Comparison of ENCODE assay signal across 23 cellular contexts in genomic region chr3:69160525-69160924, GRCh38. TPM values are rescaled to one million over a fixed set of nuclear protein-coding genes. Genes with fewer than 3 reads are reported as not detected.
"Had no signal": no experiment of that assay in that cellular context is flagged by ENCODE, and none has a peak within 500 bp of the region (broad histone marks: within the 10 kb centered on the region; RNA-seq: fewer than 3 reads in every experiment).

No MANE protein-coding gene starts in this region.

- ATAC-seq: gastrocnemius medialis; heart right ventricle; left lobe of liver; naive thymus-derived CD4-positive, alpha-beta T cell; sciatic nerve; stimulated activated naive B cell treated with anti-CD40 and anti-IgM and Interleukin-4, amounts not matched to agents 10 μg/mL and 1 μg/mL and 100 μg/mL, for 72 hours had no signal

- H3K9me3 Mint-ChIP-seq: naive thymus-derived CD4-positive, alpha-beta T cell; neural crest cell; stimulated activated naive B cell treated with anti-CD40 and anti-IgM and Interleukin-4, amounts not matched to agents 10 μg/mL and 1 μg/mL and 100 μg/mL, for 72 hours had no signal

- H3K4me1 Mint-ChIP-seq: stimulated activated naive B cell treated with anti-CD40 and anti-IgM and Interleukin-4, amounts not matched to agents 10 μg/mL and 1 μg/mL and 100 μg/mL, for 72 hours had no signal

- H3K36me3 Mint-ChIP-seq: naive thymus-derived CD4-positive, alpha-beta T cell; stimulated activated naive B cell treated with anti-CD40 and anti-IgM and Interleukin-4, amounts not matched to agents 10 μg/mL and 1 μg/mL and 100 μg/mL, for 72 hours had no signal

- DNase-seq: dorsolateral prefrontal cortex; effector memory CD4-positive, alpha-beta T cell; gastrocnemius medialis; heart right ventricle; hypothalamus; kidney glomerular epithelial cell; mammary epithelial cell; naive thymus-derived CD4-positive, alpha-beta T cell; posterior cingulate gyrus; spleen; stimulated activated CD4-positive, alpha-beta T cell treated with anti-CD3 and anti-CD28 coated beads, Interleukin-15, amount 100 ng/mL, for 24 hours; stimulated activated CD4-positive, alpha-beta T cell treated with anti-CD3 and anti-CD28 coated beads, Interleukin-1b, Interleukin-23, amount 100 ng/mL, for 48 hours; stimulated activated CD4-positive, alpha-beta T cell treated with anti-CD3 and anti-CD28 coated beads, Interleukin-4, amount 100 ng/mL, for 24 hours; stimulated activated naive B cell treated with anti-CD40 and anti-IgM and Interleukin-4, amounts not matched to agents 10 μg/mL and 1 μg/mL and 100 μg/mL, for 72 hours; trophoblast cell had no signal

- H3K4me3 Mint-ChIP-seq: naive thymus-derived CD4-positive, alpha-beta T cell; neural crest cell; stimulated activated naive B cell treated with anti-CD40 and anti-IgM and Interleukin-4, amounts not matched to agents 10 μg/mL and 1 μg/mL and 100 μg/mL, for 72 hours had no signal

- H3K27ac Mint-ChIP-seq: naive thymus-derived CD4-positive, alpha-beta T cell; stimulated activated naive B cell treated with anti-CD40 and anti-IgM and Interleukin-4, amounts not matched to agents 10 μg/mL and 1 μg/mL and 100 μg/mL, for 72 hours had no signal

RNA-seq across cellular contexts. Expression of gene LMOD3, which starts 38.1 kb away (rescaled TPM):
- total RNA-seq: fibroblast of villous mesenchyme; left lobe of liver; lower leg skin; mammary epithelial cell; mononuclear cell; naive thymus-derived CD4-positive, alpha-beta T cell; osteocyte; pulmonary artery endothelial cell had no signal
